15 cellular contexts compared by ENCODE assay signal in the genomic region with DNA sequence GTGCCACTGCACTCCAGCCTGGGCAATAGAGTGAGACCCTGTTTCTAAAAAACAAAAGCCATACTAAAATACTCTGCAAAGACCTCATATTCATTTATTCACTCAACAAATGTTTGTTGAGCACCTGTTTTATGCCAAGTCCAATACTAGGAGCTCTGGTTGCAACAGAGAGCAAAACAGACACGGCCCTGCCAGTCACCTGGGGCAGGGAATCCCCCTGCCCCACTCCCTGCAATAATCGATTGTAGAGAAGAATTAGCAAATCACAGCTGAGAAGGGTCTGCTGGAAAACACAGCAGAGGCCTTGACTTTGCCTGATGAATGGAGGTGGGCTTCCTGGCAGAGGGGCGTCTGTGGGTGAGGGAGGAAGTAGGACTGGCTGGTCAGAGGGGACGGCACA. TPM values are rescaled to one million over a fixed set of nuclear protein-coding genes. Genes with fewer than 3 reads are reported as not detected.
"Had no signal": no experiment of that assay in that cellular context is flagged by ENCODE, and none has a peak within 500 bp of the region (broad histone marks: within the 10 kb centered on the region; RNA-seq: fewer than 3 reads in every experiment).

No MANE protein-coding gene starts in this region.

- H3K27ac ChIP-seq: colonic mucosa, right atrium auricular region had no signal

- H3K4me3 ChIP-seq: colonic mucosa, right atrium auricular region had no signal

- H3K9me3 Mint-ChIP-seq: activated naive CD4-positive, alpha-beta T cell treated with anti-CD3 and anti-CD28 coated beads, Interleukin-2, amount 10 ng/mL, durations not matched to agents 7 days and 5 days; activated T-helper 17 cell treated with anti-CD3 and anti-CD28 coated beads, Interleukin-2, amount 50 U/mL, for 72 hours; natural killer cell had no signal

- H3K27me3 ChIP-seq: colonic mucosa, right atrium auricular region had no signal

- H3K4me3 Mint-ChIP-seq: activated naive CD4-positive, alpha-beta T cell treated with anti-CD3 and anti-CD28 coated beads, Interleukin-2, amount 10 ng/mL, durations not matched to agents 7 days and 5 days; activated T-helper 17 cell treated with anti-CD3 and anti-CD28 coated beads, Interleukin-2, amount 50 U/mL, for 72 hours had no signal

- H3K9me3 ChIP-seq: colonic mucosa, right atrium auricular region had no signal

- FAIRE-seq: urothelium cell line had no signal

- ATAC-seq: activated T-helper 17 cell treated with anti-CD3 and anti-CD28 coated beads, Interleukin-2, amount 50 U/mL, for 72 hours; esophagus mucosa; left lobe of liver; natural killer cell had no signal

- H3K27ac Mint-ChIP-seq: activated naive CD4-positive, alpha-beta T cell treated with anti-CD3 and anti-CD28 coated beads, Interleukin-2, amount 10 ng/mL, durations not matched to agents 7 days and 5 days; activated T-helper 17 cell treated with anti-CD3 and anti-CD28 coated beads, Interleukin-2, amount 50 U/mL, for 72 hours; natural killer cell had no signal

- H3K36me3 ChIP-seq: colonic mucosa, right atrium auricular region had no signal

- H3K4me1 ChIP-seq: colonic mucosa, right atrium auricular region had no signal

- H3K36me3 Mint-ChIP-seq: activated naive CD4-positive, alpha-beta T cell treated with anti-CD3 and anti-CD28 coated beads, Interleukin-2, amount 10 ng/mL, durations not matched to agents 7 days and 5 days; brain; natural killer cell had no signal

- DNase-seq: activated naive CD4-positive, alpha-beta T cell treated with anti-CD3 and anti-CD28 coated beads, Interleukin-2, amount 10 ng/mL, durations not matched to agents 7 days and 5 days; central memory CD4-positive, alpha-beta T cell; colonic mucosa; islet precursor cell; mammary epithelial cell; natural killer cell; nucleus accumbens; stimulated activated CD4-positive, alpha-beta T cell treated with anti-CD3 and anti-CD28 coated beads, Interleukin-2, amount 100 ng/mL, for 48 hours; stimulated activated naive CD4-positive, alpha-beta T cell treated with Interleukin-2 at 50 U/mL for 16 hours had no signal

RNA-seq across cellular contexts. Expression of gene IRF8, which starts 50.8 kb away (rescaled TPM):
- total RNA-seq: mammary epithelial cell had no signal
- polyA plus RNA-seq: mammary epithelial cell had no signal
